In the genomic region with DNA sequence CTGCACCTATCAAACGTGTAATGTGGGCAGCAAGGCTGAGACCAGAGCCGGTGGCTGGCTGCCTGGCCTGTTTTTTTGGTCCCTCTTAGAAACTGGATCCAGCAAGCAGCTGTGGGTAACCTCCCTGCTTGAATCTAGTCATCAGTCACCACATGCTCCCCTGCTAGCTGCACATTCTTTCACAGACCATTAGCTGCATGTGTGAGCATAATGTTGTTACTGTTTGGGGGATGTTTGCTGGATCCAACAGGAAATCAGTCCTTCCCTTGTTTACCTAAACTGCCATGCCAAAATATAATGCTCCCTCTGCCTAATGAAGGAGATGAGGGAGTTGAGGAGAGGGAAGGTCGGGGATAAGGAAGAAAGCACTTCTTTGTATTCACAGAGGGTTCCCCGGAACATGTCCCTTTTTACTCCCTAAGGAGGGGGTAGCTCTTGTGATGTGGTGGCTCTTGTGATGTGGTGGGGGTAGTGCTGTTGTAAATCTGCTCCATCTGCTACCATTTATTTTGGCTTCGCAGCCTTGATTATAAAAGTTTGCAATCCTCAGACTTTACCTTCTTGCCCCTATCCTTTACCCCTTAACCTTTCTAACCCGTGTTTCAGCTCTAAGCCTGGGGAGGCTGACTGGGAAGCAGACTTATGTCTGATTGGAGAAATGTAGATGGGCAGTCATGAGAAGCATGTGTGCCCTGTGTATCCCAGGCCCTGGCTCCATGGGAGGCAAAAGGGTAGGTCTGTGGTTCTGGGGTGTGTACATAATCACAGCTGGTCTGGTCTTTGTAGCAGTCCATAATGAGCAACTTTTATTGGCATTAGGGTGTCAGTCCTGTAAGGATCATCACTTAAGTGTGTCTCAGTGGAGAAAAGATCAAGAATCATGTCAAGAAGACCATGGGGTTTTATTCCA, we compare ENCODE assay signal across 14 cellular contexts. TPM values are rescaled to one million over a fixed set of nuclear protein-coding genes. Genes with fewer than 3 reads are reported as not detected.
DNase-seq lines count a peak whose midpoint lies in the region; ATAC-seq and TF ChIP-seq lines count a peak whose summit lies in the region.
"Had no signal": no experiment of that assay in that cellular context is flagged by ENCODE, and none has a peak within 500 bp of the region (broad histone marks: within the 10 kb centered on the region; RNA-seq: fewer than 3 reads in every experiment).

No MANE protein-coding gene starts in this region.

- peaks cover 24% of the 10 kb centered on the region for H3K36me3 ChIP-seq in IMR-90 (ENCODE audit: control insufficient read depth, insufficient read depth, low read length)
- H3K36me3 ChIP-seq: uterus had no signal

- ATAC-seq in IMR-90 (ENCODE audit: low read depth): peak; percentile 86

- H3K4ac ChIP-seq in IMR-90 (ENCODE audit: low read depth, low read length): 0 out of 2 replicates have a peak overlapping the region, but pooled peaks have one; percentile 19

- TF ChIP-seq CTCF in AG10803 (conservative IDR thresholded peaks at IDR 0.05; ENCODE audit: low read length): no peak
- TF ChIP-seq CTCF in IMR-90 (conservative IDR thresholded peaks at IDR 0.05; ENCODE audit: low read depth, low read length): no peak
- no peak for TF ChIP-seq CTCF in endothelial cell (IDR thresholded peaks at IDR 0.05; ENCODE audit: unreplicated experiment)
- TF ChIP-seq CTCF in nephron progenitor cell (IDR thresholded peaks at IDR 0.05): no peak
- TF ChIP-seq CTCF in dorsolateral prefrontal cortex (IDR thresholded peaks at IDR 0.05 in 54 of 56, conservative IDR thresholded peaks at IDR 0.05 in 2 of 56; ENCODE audit: low read depth in 1 of 56, partially characterized antibody in 56 of 56): no peak

- CTCF ChIA-PET in IMR-90 (lab: Yijun Ruan, JAX): interaction anchor here (0.7 to 2.0 kb wide), 2 partner anchors 62 to 147 kb away, joined by 4 to 8 read pairs; no protein-coding TSS in a partner anchor

- TF ChIP-seq RAD21 in IMR-90 (IDR thresholded peaks at IDR 0.05; ENCODE audit: low read length): no peak

- H4K5ac ChIP-seq in IMR-90 (ENCODE audit: low read depth, low read length): peak overlapping the region; percentile 36; the same call in 1 of the 2 replicates

- H3K4me2 ChIP-seq in IMR-90 (ENCODE audit: low read depth, low read length): no peak overlapping the region

- WGBS in IMR-90 (ENCODE audit: extremely low coverage in 2 of 2, insufficient read length in 1 of 2), 2 experiments: 33% methylated on average over 1 of the region's 6 CpGs; no CpG with 5 or more reads in 1 of the 2 experiments

- TF ChIP-seq POLR2A in IMR-90 (IDR thresholded peaks at IDR 0.05; ENCODE audit: low read depth, low read length): no peak

- H3K23ac ChIP-seq in IMR-90 (ENCODE audit: low read depth, low read length): no peak overlapping the region

- H3K9me3 Mint-ChIP-seq in endothelial cell (ENCODE audit: unreplicated experiment) (no peaks in the 10 kb centered on the region), nephron progenitor cell (no peaks in the 10 kb centered on the region)

- no peaks in the 10 kb centered on the region for H3K9me3 ChIP-seq in IMR-90 (ENCODE audit: control insufficient read depth, insufficient read depth, low read length)
- H3K9me3 ChIP-seq: heart left ventricle, uterus had no signal

- no peak overlapping the region for H2BK5ac ChIP-seq in IMR-90 (ENCODE audit: low read depth, low read length, poor library complexity, severe bottlenecking)

- intact Hi-C loops in IMR-90 (cut with micrococcal nuclease): loop anchor here (1.0 kb wide), 1 partner anchor 62 kb away; no protein-coding TSS in a partner anchor
- intact Hi-C loops in dorsolateral prefrontal cortex (cut with DNase I): no loop called here

- H3K4me3 ChIP-seq in AG10803 (ENCODE audit: low read length): no peak overlapping the region
- no peak overlapping the region for H3K4me3 ChIP-seq in IMR-90 (ENCODE audit: insufficient read depth, low read depth, low read length)
- no peak overlapping the region for H3K4me3 ChIP-seq in dorsolateral prefrontal cortex
- H3K4me3 ChIP-seq: coronary artery, heart left ventricle, uterus had no signal

- peaks cover 20% of the 10 kb centered on the region for H3K36me3 Mint-ChIP-seq in endothelial cell (ENCODE audit: low read depth, unreplicated experiment)
- peaks cover 31% of the 10 kb centered on the region for H3K36me3 Mint-ChIP-seq in nephron progenitor cell (ENCODE audit: low read depth)

- H3K18ac ChIP-seq in IMR-90 (ENCODE audit: low read depth, low read length): peak overlapping the region; percentile 0; the same call in 1 of the 2 replicates

- H2BK20ac ChIP-seq in IMR-90 (ENCODE audit: low read depth, low read length): no peak overlapping the region

- peak overlapping the region; percentile 29; the same call in 1 of the 2 replicates for H3K14ac ChIP-seq in IMR-90 (replicated peaks; ENCODE audit: low read depth, low read length)

- no peak overlapping the region for H2AFZ ChIP-seq in IMR-90 (replicated peaks; ENCODE audit: low read length, poor library complexity)

- peaks cover 6% of the 10 kb centered on the region; the same call in 1 of the 2 replicates for H3K9me1 ChIP-seq in IMR-90 (ENCODE audit: insufficient read depth, low read length)

- H4K91ac ChIP-seq in IMR-90 (ENCODE audit: insufficient read depth, low read depth, low read length): no peak overlapping the region

- dilution Hi-C loops in IMR-90 (cut with HindIII; ENCODE audit: low sequenced_read_pairs, unreplicated experiment): no loop called here

- H3K4me1 Mint-ChIP-seq in endothelial cell (ENCODE audit: unreplicated experiment) (peaks cover 24% of the 10 kb centered on the region), nephron progenitor cell (peaks cover 44% of the 10 kb centered on the region)

- peak overlapping the region in 1 of 2 experiments; percentile 22; a peak in 1 of 4 replicates for H4K8ac ChIP-seq in IMR-90 (ENCODE audit: low read depth in 2 of 2, low read length in 2 of 2)

- POLR2A ChIA-PET in IMR-90 (lab: Charles Lee; ENCODE audit: unreplicated experiment): interaction anchor here (1.0 kb wide), 1 partner anchor 62 kb away, joined by 4 read pairs; no protein-coding TSS in a partner anchor

- H3K27me3 Mint-ChIP-seq in endothelial cell (ENCODE audit: unreplicated experiment) (no peaks in the 10 kb centered on the region), nephron progenitor cell (ENCODE audit: low read depth, poor library complexity) (no peaks in the 10 kb centered on the region)

- no peak overlapping the region; the same call in 1 of the 2 replicates for H2BK120ac ChIP-seq in IMR-90 (ENCODE audit: low read depth, low read length)

- H3K27me3 ChIP-seq in IMR-90 (ENCODE audit: control insufficient read depth, insufficient read depth, low read length) (no peaks in the 10 kb centered on the region), dorsolateral prefrontal cortex (no peaks in the 10 kb centered on the region)
- H3K27me3 ChIP-seq: heart left ventricle, uterus had no signal

- no peaks in the 10 kb centered on the region for H4K20me1 ChIP-seq in IMR-90 (ENCODE audit: insufficient read depth, low read length)

- no peak overlapping the region for H3K56ac ChIP-seq in IMR-90 (ENCODE audit: extremely low read depth, insufficient read depth, low read length)

- H3K27ac Mint-ChIP-seq in endothelial cell (ENCODE audit: unreplicated experiment): no peak overlapping the region
- H3K27ac Mint-ChIP-seq in nephron progenitor cell: peak overlapping the region; percentile 97

- DNase-seq in AG10803 (ENCODE audit: low read depth) (peak; percentile 87), IMR-90 (peak; percentile 84), endothelial cell (ENCODE audit: low spot score) (no peak), nephron progenitor cell (peak; percentile 43), dermis blood vessel endothelial cell (no peak), 8988T (no peak), dorsolateral prefrontal cortex (no peak), AML-193 (lab: John Stamatoyannopoulos, UW) (no peak)
- DNase-seq: activated effector memory CD4-positive, alpha-beta T cell treated with Interleukin-2 at 50 U/mL for 16 hours; heart left ventricle; NCI-H510A treated with DMSO at 0.1 percent for 48 hours; SIG-M5; uterus had no signal

- H2AK9ac ChIP-seq in IMR-90 (replicated peaks; ENCODE audit: low read depth, low read length, poor library complexity): no peak overlapping the region

- BruUV-seq in IMR-90 (replicated peaks; lab: Mats Ljungman, UMichigan): no TSS peak

- no peak overlapping the region for H2AK5ac ChIP-seq in IMR-90 (ENCODE audit: low read depth, low read length)

- no peak overlapping the region for H2BK15ac ChIP-seq in IMR-90 (ENCODE audit: low read depth, low read length)

- H3K79me1 ChIP-seq in IMR-90 (ENCODE audit: low read depth in 1 of 2, low read length in 2 of 2): no peaks in the 10 kb centered on the region; a peak in 1 of 4 replicates

- H3K4me3 Mint-ChIP-seq in endothelial cell (ENCODE audit: unreplicated experiment) (peak overlapping the region; percentile 22), nephron progenitor cell (peak overlapping the region; percentile 49)

- H3K27ac ChIP-seq in IMR-90 (ENCODE audit: insufficient read depth, low read length) (peak overlapping the region; percentile 36; the same call in 1 of the 2 replicates), dorsolateral prefrontal cortex (peak overlapping the region in 15 of 59 donors; percentile 3 to 36 (median 26))
- H3K27ac ChIP-seq: coronary artery, heart left ventricle, uterus had no signal

- no peak overlapping the region for H3K9ac ChIP-seq in IMR-90 (ENCODE audit: low read depth, low read length)

- H3K4me1 ChIP-seq in IMR-90 (ENCODE audit: control insufficient read depth, insufficient read depth, low read length): peaks cover 18% of the 10 kb centered on the region
- H3K4me1 ChIP-seq: uterus had no signal

- in situ Hi-C loops in IMR-90 (cut with MboI; ENCODE audit: low sequenced_read_pairs): loop anchor here (5.0 kb wide), 2 partner anchors 55 to 145 kb away; no protein-coding TSS in a partner anchor

TF ChIP-seq in IMR-90, 13 proteins besides CTCF, POLR2A, EP300 and RAD21 (continues in another document):
- no peak for TF ChIP-seq CHD1 (IDR thresholded peaks at IDR 0.05; ENCODE audit: low read depth, low read length)
- TF ChIP-seq MXI1 (IDR thresholded peaks at IDR 0.05; ENCODE audit: borderline replicate concordance, low read depth, low read length): 0 out of 2 replicates have a peak, but pooled peaks have one; percentile 34
- peak; percentile 59 for TF ChIP-seq RFX5 (IDR thresholded peaks at IDR 0.05; ENCODE audit: low read depth, low read length)

RNA-seq across cellular contexts. Expression of gene LOXL4, which starts 20.8 kb away (rescaled TPM):
- total RNA-seq in IMR-90 (2012; rRNA removed) (17.5 and 20.8 TPM in 2 replicates), endothelial cell (ENCODE audit: unreplicated experiment) (1.8 TPM), dermis blood vessel endothelial cell (0.68 and 0.88 TPM in 2 replicates), dorsolateral prefrontal cortex (1 to 10 TPM in 8 of 120 experiments, under 1 TPM in 109, not detected in 3; 0.13 to 3.3 (median 0.50) TPM)
- 24.9 and 26.7 TPM in 2 replicates for polyA plus RNA-seq in IMR-90 (2012; rRNA removed)
- polyA plus RNA-seq in IMR-90 (2012; cell fraction: cytosol; rRNA removed): 26.8 and 38.4 TPM in 2 replicates
- 30.8 and 37.2 TPM in 2 replicates for polyA plus RNA-seq in IMR-90 (2012; cell fraction: nucleus; rRNA removed; ENCODE audit: low replicate concordance)

Comparison
In these comparisons a context has a peak if more than half of its experiments do, and no peak if none do; other contexts are left out.
1. DNase-seq: peak in AG10803 (single experiment), IMR-90 (single experiment) and nephron progenitor cell (single experiment); none in endothelial cell (single experiment), dermis blood vessel endothelial cell (single experiment), 8988T (single experiment), dorsolateral prefrontal cortex (0 of 10) and AML-193 (0 of 2).